ENCODE assay signal across 1 cellular context in the genomic region with DNA sequence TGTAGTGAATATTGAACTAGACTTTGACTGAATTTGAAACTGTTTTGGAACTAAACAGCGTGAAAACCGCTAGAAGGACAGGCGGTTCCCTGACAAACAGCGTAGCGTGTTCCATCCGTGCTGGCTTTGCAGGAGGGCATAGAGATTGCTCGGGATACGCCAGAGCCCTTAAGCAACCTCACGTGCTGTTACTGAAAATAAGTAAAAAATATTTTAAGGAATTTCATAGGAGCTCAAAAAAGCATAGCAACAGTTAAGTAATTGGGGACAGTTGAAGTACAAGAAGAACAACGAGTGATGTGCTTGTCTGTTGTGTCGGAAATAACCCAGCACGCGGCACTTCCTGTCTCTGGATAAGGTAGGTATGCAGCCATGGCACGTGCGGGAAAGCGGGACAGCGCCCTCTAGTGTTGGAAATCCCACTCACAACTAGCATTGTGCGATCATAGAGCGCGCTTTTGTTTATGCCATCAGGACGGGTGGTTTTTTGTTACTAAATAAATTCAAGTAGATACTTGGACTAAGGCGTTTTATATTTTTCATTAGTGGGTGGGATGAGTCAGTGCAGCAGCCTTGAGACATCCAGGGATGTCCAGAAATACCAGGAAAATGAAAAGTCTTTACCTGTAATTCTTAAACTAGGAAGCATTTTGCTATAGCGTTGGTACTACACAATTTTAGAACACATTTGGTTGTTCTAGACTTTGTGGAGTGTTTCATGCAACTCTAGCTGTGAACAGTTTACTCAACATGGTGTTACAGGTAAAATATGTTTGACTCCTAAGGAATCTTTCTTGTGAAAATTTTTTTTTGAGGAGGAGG.
TF ChIP-seq lines count a peak whose summit lies in the region.

No MANE protein-coding gene starts in this region.

TF ChIP-seq in HEK293, 187 proteins besides CTCF, POLR2A, EP300 and RAD21 (continued from another document):
- TF ChIP-seq ZNF266 (tag by site-specific recombination; IDR thresholded peaks at IDR 0.05; ENCODE audit: low read depth) = no peak
TF ChIP-seq in HEK293: peak in this region for 17.
